Comparison of ENCODE assay signal across 19 cellular contexts in genomic region chr12:120651821-120652220, GRCh38. TPM values are rescaled to one million over a fixed set of nuclear protein-coding genes. Genes with fewer than 3 reads are reported as not detected.
DNase-seq lines count a peak whose midpoint lies in the region; ATAC-seq, FAIRE-seq and TF ChIP-seq lines count a peak whose summit lies in the region.
"Had no signal": no experiment of that assay in that cellular context is flagged by ENCODE, and none has a peak within 500 bp of the region (broad histone marks: within the 10 kb centered on the region; RNA-seq: fewer than 3 reads in every experiment).

No MANE protein-coding gene starts in this region.

- POLR2A ChIA-PET in A549 (lab: Yijun Ruan, JAX): no interaction called here
- POLR2A ChIA-PET in HCT116 (lab: Charles Lee): interaction anchor here (0.8 kb wide), 1 partner anchor 320 kb away, joined by 5 read pairs; no protein-coding TSS in a partner anchor

- H3K79me2 ChIP-seq in HCT116 (ENCODE audit: insufficient read depth, low read length) (no peaks in the 10 kb centered on the region), hepatocyte (no peaks in the 10 kb centered on the region)

- H3K27ac ChIP-seq in A549 (no peak overlapping the region), HCT116 (ENCODE audit: low read depth, low read length) (no peak overlapping the region), angular gyrus (ENCODE audit: low read depth, low read length) (peak overlapping the region; percentile 51), hepatocyte (no peak overlapping the region)
- H3K27ac ChIP-seq: SJCRH30 had no signal

- RAD21 ChIA-PET in HCT116 (lab: Charles Lee; ENCODE audit: low non-redundant PET in 1 of 2, low total read pairs in 2 of 2, uncharacterized antibody in 2 of 2, unreplicated experiment in 2 of 2): no interaction called here

- H3K9ac ChIP-seq in HCT116 (ENCODE audit: low read length): no peak overlapping the region

- DNase-seq in A549 (ENCODE audit: low read depth in 1 of 2, low spot score in 1 of 2) (peak in 1 of 2 experiments; percentile 49), HCT116 (ENCODE audit: low read depth, low spot score) (no peak), hepatocyte (ENCODE audit: low spot score) (peak; percentile 27), frontal cortex (ENCODE audit: low spot score in 2 of 2) (no peak), ACHN (no peak), ureter (ENCODE audit: low spot score) (no peak)
- no peak for DNase-seq in activated T-cell treated with anti-CD3 and anti-CD28 coated beads, Interleukin-2, amount 50 U/mL, for 48 hours
- DNase-seq: activated CD4-positive, alpha-beta T cell treated with anti-CD3 and anti-CD28 coated beads, Interleukin-2, amount 50 U/mL, for 1 hour; aorta; dermis blood vessel endothelial cell; GF-D8; NCI-H1105; NCI-H2171; SJCRH30 had no signal

- TF ChIP-seq EP300 in A549 (IDR thresholded peaks at IDR 0.05): no peak

- no peak for FAIRE-seq in A549 (lab: Jason Lieb, UNC)
- FAIRE-seq in frontal cortex (lab: Jason Lieb, UNC): no peak

- H3K9me2 ChIP-seq in HCT116 (ENCODE audit: insufficient read depth) (no peaks in the 10 kb centered on the region), hepatocyte (replicated peaks; ENCODE audit: insufficient read depth) (no peaks in the 10 kb centered on the region)

- ATAC-seq in A549 (no peak), HCT116 (no peak)
- ATAC-seq: esophagus mucosa had no signal

- H3K4me1 ChIP-seq in A549: peaks cover 16% of the 10 kb centered on the region; the same call in 2 of the 3 replicates
- H3K4me1 ChIP-seq in HCT116 (ENCODE audit: control insufficient read depth in 1 of 2, insufficient read depth in 2 of 2, low read length in 2 of 2): peaks cover 5 to 30% of the 10 kb centered on the region in 2 experiments; a peak in 3 of 4 replicates
- no peaks in the 10 kb centered on the region for H3K4me1 ChIP-seq in hepatocyte (ENCODE audit: insufficient read depth)
- H3K4me1 ChIP-seq: SJCRH30 had no signal

- no peaks in the 10 kb centered on the region for H3K9me3 ChIP-seq in A549
- no peaks in the 10 kb centered on the region for H3K9me3 ChIP-seq in HCT116 (ENCODE audit: control insufficient read depth in 1 of 2, insufficient read depth in 1 of 2, low read depth in 1 of 2, low read length in 2 of 2)
- H3K9me3 ChIP-seq in hepatocyte (ENCODE audit: low read depth): no peaks in the 10 kb centered on the region
- H3K9me3 ChIP-seq: SJCRH30, thoracic aorta had no signal

- CTCF ChIA-PET in A549 (lab: Yijun Ruan, JAX) (interaction anchor here (0.7 to 11.2 kb wide), 5 partner anchors 8 to 72 kb away, joined by 3 to 155 read pairs (median 4); partner anchors contain the start of gene POP5), HCT116 (lab: Charles Lee) (no interaction called here)

- TF ChIP-seq POLR2A in A549 (IDR thresholded peaks at IDR 0.05; ENCODE audit: low read length) (no peak), HCT116 (IDR thresholded peaks at IDR 0.05; ENCODE audit: borderline replicate concordance, extremely low read depth, insufficient read depth, insufficient read length) (no peak)

- TF ChIP-seq CTCF in A549 (IDR thresholded peaks at IDR 0.05): no peak
- no peak for TF ChIP-seq CTCF in HCT116 (IDR thresholded peaks at IDR 0.05 in 2 of 3, conservative IDR thresholded peaks at IDR 0.05 in 1 of 3; ENCODE audit: borderline replicate concordance in 1 of 3, insufficient read depth in 1 of 3, low read depth in 2 of 3, low read length in 2 of 3)
- TF ChIP-seq CTCF in hepatocyte (IDR thresholded peaks at IDR 0.05; ENCODE audit: poor library complexity): no peak

- no TSS peak for BruUV-seq in HCT116 (replicated peaks; lab: Mats Ljungman, UMichigan)

- H3K4me3 ChIP-seq in A549: no peak overlapping the region
- no peak overlapping the region for H3K4me3 ChIP-seq in HCT116 (replicated peaks in 1 of 2; ENCODE audit: low read depth in 1 of 2, low read length in 2 of 2)
- H3K4me3 ChIP-seq in hepatocyte: no peak overlapping the region
- H3K4me3 ChIP-seq: SJCRH30, thoracic aorta had no signal

- intact Hi-C loops in HCT116 (cut with micrococcal nuclease): no loop called here

- H4K20me1 ChIP-seq in HCT116 (ENCODE audit: insufficient read depth) (no peaks in the 10 kb centered on the region), hepatocyte (ENCODE audit: insufficient read depth, poor library complexity, severe bottlenecking) (no peaks in the 10 kb centered on the region)

- WGBS in A549 (ENCODE audit: missing lambda C conversion rate): 79% methylated on average over 5 of the region's 5 CpGs
- 70% methylated on average over 5 of the region's 5 CpGs for WGBS in hepatocyte (ENCODE audit: low lambda C conversion rate, missing lambda C conversion rate)

- no peaks in the 10 kb centered on the region for H3K27me3 ChIP-seq in HCT116 (ENCODE audit: insufficient read depth, low read length)
- H3K27me3 ChIP-seq in hepatocyte: peaks cover 3% of the 10 kb centered on the region
- H3K27me3 ChIP-seq: SJCRH30 had no signal

- H3K4me2 ChIP-seq in A549: no peak overlapping the region
- peak overlapping the region; percentile 30 for H3K4me2 ChIP-seq in HCT116 (ENCODE audit: low read length)
- H3K4me2 ChIP-seq in hepatocyte: no peak overlapping the region

- H2AFZ ChIP-seq in HCT116 (ENCODE audit: low read depth, low read length, poor library complexity, severe bottlenecking): no peak overlapping the region
- H2AFZ ChIP-seq in hepatocyte: no peak overlapping the region

- no peaks in the 10 kb centered on the region for H3K36me3 ChIP-seq in HCT116 (ENCODE audit: control insufficient read depth in 1 of 2, insufficient read depth in 2 of 2, low read length in 2 of 2)
- no peaks in the 10 kb centered on the region for H3K36me3 ChIP-seq in hepatocyte (replicated peaks; ENCODE audit: insufficient read depth, low read depth)
- H3K36me3 ChIP-seq: SJCRH30, thoracic aorta had no signal

- TF ChIP-seq RAD21 in A549 (conservative IDR thresholded peaks at IDR 0.05 in 1 of 2, IDR thresholded peaks at IDR 0.05 in 1 of 2): no peak
- TF ChIP-seq RAD21 in HCT116 (IDR thresholded peaks at IDR 0.05; ENCODE audit: low read depth): no peak

- in situ Hi-C loops in ACHN (cut with HindIII; ENCODE audit: low pct_ligation_motif_present, low pct_unique_long_range_greater_than_20kb, low sequenced_read_pairs): no loop called here

TF ChIP-seq in HCT116, 20 proteins besides CTCF, POLR2A, EP300 and RAD21:
- TF ChIP-seq FOSL1 (IDR thresholded peaks at IDR 0.05; ENCODE audit: low read depth) (no peak), CBX3 (IDR thresholded peaks at IDR 0.05; ENCODE audit: low read depth) (no peak), CEBPB (IDR thresholded peaks at IDR 0.05; ENCODE audit: low read depth) (no peak; the same call in none of the 2 replicates), YY1 (IDR thresholded peaks at IDR 0.05; ENCODE audit: extremely low read depth, insufficient replicate concordance, low read depth, low read length) (no peak), SIN3A (IDR thresholded peaks at IDR 0.05; ENCODE audit: low read depth) (no peak), ATF3 (IDR thresholded peaks at IDR 0.05) (no peak), MAX (IDR thresholded peaks at IDR 0.05) (no peak), TCF7L2 (IDR thresholded peaks at IDR 0.05; ENCODE audit: borderline replicate concordance, extremely low read depth, insufficient read depth, insufficient read length) (no peak)

RNA-seq across cellular contexts. Expression of gene CABP1, which starts 11.4 kb away (rescaled TPM):
- 0.17 and 0.22 TPM in 2 replicates for polyA plus RNA-seq in A549 (2011; rRNA removed)
- polyA plus RNA-seq in A549 (2012; cell fraction: cytosol; rRNA removed): 0.12 and 0.13 TPM in 2 replicates
- polyA plus RNA-seq in A549 (2012; cell fraction: nucleus; rRNA removed): 0.17 TPM in 2 replicates
- 0.08 to 0.16 TPM (median 0.15 TPM) in 3 replicates for polyA plus RNA-seq in A549 (2017; fragmentation: RNase III; extraction: RNeasy Plus Mini Kit Qiagen cat#74134 plus additional on column Dnase treatment)
- polyA minus RNA-seq in A549 (2011; rRNA and poly(A)+ RNA removed): 0.37 TPM in 1 of 2 replicates, not detected in the other
- 0.84 TPM for total RNA-seq in HCT116 (2021; ENCODE audit: unreplicated experiment)
- 0.34 and 0.99 TPM in 2 replicates for polyA plus RNA-seq in HCT116 (2012)
- 1.5 TPM in 1 of 2 replicates, not detected in the other for total RNA-seq in hepatocyte
- 0.74 TPM in 1 of 2 replicates, not detected in the other for polyA plus RNA-seq in hepatocyte
- total RNA-seq in frontal cortex: 2.0 TPM
- total RNA-seq in ureter: 5.9 TPM
- total RNA-seq: lung microvascular endothelial cell, renal cortical epithelial cell had no signal

RNA-seq across cellular contexts. Expression of gene MLEC, which starts 35.1 kb away (rescaled TPM):
- polyA plus RNA-seq in A549 (2011; rRNA removed) (89.1 and 140 TPM in 2 replicates), A549 (2017; fragmentation: RNase III; extraction: RNeasy Plus Mini Kit Qiagen cat#74134 plus additional on column Dnase treatment) (117 to 126 TPM (median 121 TPM) in 3 replicates), hepatocyte (210 and 227 TPM in 2 replicates)
- 24.6 and 26.9 TPM in 2 replicates for polyA plus RNA-seq in A549 (2012; cell fraction: cytosol; rRNA removed)
- polyA plus RNA-seq in A549 (2012; cell fraction: nucleus; rRNA removed): 9.4 and 18.5 TPM in 2 replicates
- polyA minus RNA-seq in A549 (2011; rRNA and poly(A)+ RNA removed): 107 and 115 TPM in 2 replicates
- total RNA-seq in HCT116 (2021; ENCODE audit: unreplicated experiment) (152 TPM), hepatocyte (132 and 135 TPM in 2 replicates), frontal cortex (35.5 TPM), ureter (150 TPM)
- 53.9 and 59.2 TPM in 2 replicates for polyA plus RNA-seq in HCT116 (2012)

RNA-seq across cellular contexts. Expression of gene UNC119B, which starts 58.4 kb away (rescaled TPM):
- polyA plus RNA-seq in A549 (2011; rRNA removed): 37.5 and 41.5 TPM in 2 replicates
- polyA plus RNA-seq in A549 (2012; cell fraction: cytosol; rRNA removed): 17.3 and 21.5 TPM in 2 replicates
- polyA plus RNA-seq in A549 (2012; cell fraction: nucleus; rRNA removed): 17.9 and 18.8 TPM in 2 replicates
- polyA plus RNA-seq in A549 (2017; fragmentation: RNase III; extraction: RNeasy Plus Mini Kit Qiagen cat#74134 plus additional on column Dnase treatment): 22.1 to 27.0 TPM (median 25.8 TPM) in 3 replicates
- 24.8 and 28.9 TPM in 2 replicates for polyA minus RNA-seq in A549 (2011; rRNA and poly(A)+ RNA removed)
- total RNA-seq in HCT116 (2021; ENCODE audit: unreplicated experiment): 33.8 TPM
- polyA plus RNA-seq in HCT116 (2012): 20.2 and 21.3 TPM in 2 replicates
- total RNA-seq in hepatocyte: 24.7 and 26.0 TPM in 2 replicates
- 5.2 and 10.9 TPM in 2 replicates for polyA plus RNA-seq in hepatocyte
- total RNA-seq in frontal cortex: 11.0 TPM
- 28.4 TPM for total RNA-seq in ureter
